Comparison of ENCODE assay signal across 8 cellular contexts in genomic region chr9:4793412-4794005, GRCh38. TPM values are rescaled to one million over a fixed set of nuclear protein-coding genes. Genes with fewer than 3 reads are reported as not detected.
A peak's percentile ranks its signal among the peaks of the same experiment; 100 is the strongest.
DNase-seq lines count a peak whose midpoint lies in the region; ATAC-seq and TF ChIP-seq lines count a peak whose summit lies in the region.

No MANE protein-coding gene starts in this region.

- H3K4me1 ChIP-seq in CD8-positive, alpha-beta T cell (ENCODE audit: insufficient read depth, low read length) = peaks cover 32% of the 10 kb centered on the region
- H3K4me1 ChIP-seq in mucosa of rectum (ENCODE audit: control insufficient read depth in 2 of 2, insufficient read depth in 2 of 2, low read length in 2 of 2) = peaks cover 2 to 10% of the 10 kb centered on the region in 2 donors

- H3K4me3 ChIP-seq in CD8-positive, alpha-beta T cell (ENCODE audit: low read depth, low read length) = peak overlapping the region; percentile 98
- H3K4me3 ChIP-seq in cardiac fibroblast (replicated peaks in 1 of 2; ENCODE audit: low read depth in 2 of 2, low read length in 2 of 2) (peak overlapping the region; percentile 92 to 93), mucosa of rectum (ENCODE audit: low read length in 2 of 2) (peak overlapping the region; percentile 90 to 92)

- intact Hi-C loops in CD8-positive, alpha-beta T cell (cut with DNase I, micrococcal nuclease) = loop anchor here (2.0 to 5.0 kb wide), 11 partner anchors 31 to 1619 kb away; partner anchors contain the start of genes RFX3 (in 2 of the 2), CD274 (in 1 of the 2), PLGRKT (in 1 of the 2) and PLPP6 (in 1 of the 2)

- POLR2A ChIA-PET in CD8-positive, alpha-beta T cell (lab: Charles Lee) = interaction anchor here (0.8 to 3.1 kb wide), 7 partner anchors 12 to 1619 kb away, joined by 3 to 25 read pairs (median 3); partner anchors contain the start of genes AK3, CD274, JAK2 and RFX3

- no peaks in the 10 kb centered on the region for H3K27me3 Mint-ChIP-seq in CD8-positive, alpha-beta T cell (ENCODE audit: low read depth)

- H3K9me3 Mint-ChIP-seq in CD8-positive, alpha-beta T cell = no peaks in the 10 kb centered on the region

- no peak for DNase-seq in CD8-positive, alpha-beta T cell
- DNase-seq in LHCN-M2 (ENCODE audit: low read depth) = peak; percentile 48
- DNase-seq in cardiac fibroblast (ENCODE audit: low read depth in 2 of 2) = peak in 1 of 2 donors; percentile 55
- no peak for DNase-seq in epidermal melanocyte (ENCODE audit: insufficient read length, low spot score)
- no peak for DNase-seq in stimulated activated CD4-positive, alpha-beta T cell treated with anti-CD3 and anti-CD28 coated beads, Interleukin-1b, Interleukin-23, amount 100 ng/mL, for 48 hours
- no peak for DNase-seq in NCI-H187 (lab: John Stamatoyannopoulos, UW)
- no peak for DNase-seq in SW480 (ENCODE audit: low spot score)

- TF ChIP-seq CTCF in CD8-positive, alpha-beta T cell (IDR thresholded peaks at IDR 0.05) = no peak
- TF ChIP-seq CTCF in cardiac fibroblast (IDR thresholded peaks at IDR 0.05; ENCODE audit: low read depth, low read length) = no peak

- H3K9me3 ChIP-seq in CD8-positive, alpha-beta T cell (ENCODE audit: low read length) = no peaks in the 10 kb centered on the region
- no peaks in the 10 kb centered on the region for H3K9me3 ChIP-seq in mucosa of rectum (ENCODE audit: control insufficient read depth in 2 of 2, low read length in 2 of 2)

- CTCF ChIA-PET in CD8-positive, alpha-beta T cell (lab: Charles Lee) = interaction anchor here (0.8 to 2.0 kb wide), 6 partner anchors 31 to 130 kb away, joined by 3 to 9 read pairs (median 4); no protein-coding TSS in a partner anchor

- no peaks in the 10 kb centered on the region for H3K27me3 ChIP-seq in CD8-positive, alpha-beta T cell (ENCODE audit: insufficient read depth, low read length)
- peaks cover 0 to 3% of the 10 kb centered on the region in 2 donors for H3K27me3 ChIP-seq in mucosa of rectum (ENCODE audit: control insufficient read depth in 2 of 2, insufficient read depth in 2 of 2, low read length in 2 of 2)

- no peaks in the 10 kb centered on the region for H3K36me3 ChIP-seq in CD8-positive, alpha-beta T cell (ENCODE audit: insufficient read depth, low read length)
- no peaks in the 10 kb centered on the region for H3K36me3 ChIP-seq in mucosa of rectum (ENCODE audit: control insufficient read depth in 2 of 2, insufficient read depth in 2 of 2, low read length in 2 of 2)

- H3K27ac Mint-ChIP-seq in CD8-positive, alpha-beta T cell = peak overlapping the region; percentile 96

- no peaks in the 10 kb centered on the region for H3K36me3 Mint-ChIP-seq in CD8-positive, alpha-beta T cell

- H3K4me3 Mint-ChIP-seq in CD8-positive, alpha-beta T cell = peak overlapping the region; percentile 95

- no peak for ATAC-seq in CD8-positive, alpha-beta T cell

- H3K27ac ChIP-seq in CD8-positive, alpha-beta T cell (ENCODE audit: low read depth, low read length) = peak overlapping the region; percentile 90
- peak overlapping the region; percentile 9 to 83 for H3K27ac ChIP-seq in mucosa of rectum (ENCODE audit: low read depth in 2 of 2, low read length in 2 of 2)

- peaks cover 53% of the 10 kb centered on the region for H3K4me1 Mint-ChIP-seq in CD8-positive, alpha-beta T cell (ENCODE audit: low read depth)

- H3K9ac ChIP-seq in mucosa of rectum (ENCODE audit: low read depth in 1 of 2, low read length in 2 of 2) = peak overlapping the region; percentile 35 to 80

RNA-seq across cellular contexts. Expression of gene RCL1, which starts 0.8 kb away (rescaled TPM):
- total RNA-seq in CD8-positive, alpha-beta T cell = 10 to 100 TPM; 30.8 to 35.0 TPM
- 9.7 and 15.0 TPM in 2 replicates for total RNA-seq in LHCN-M2 (2014; rRNA removed)
- 3.7 TPM for polyA plus RNA-seq in LHCN-M2 (2012)

RNA-seq across cellular contexts. Expression of gene AK3, which starts 52.5 kb away (rescaled TPM):
- total RNA-seq in CD8-positive, alpha-beta T cell = 10 to 100 TPM; 15.2 to 18.8 TPM
- 69.3 and 85.5 TPM in 2 replicates for total RNA-seq in LHCN-M2 (2014; rRNA removed)
- polyA plus RNA-seq in LHCN-M2 (2012) = 24.5 TPM
